ENCODE assay signal across 25 cellular contexts in genomic region chr20:1539816-1540215, GRCh38. TPM values are rescaled to one million over a fixed set of nuclear protein-coding genes. Genes with fewer than 3 reads are reported as not detected.
"Had no signal": no experiment of that assay in that cellular context is flagged by ENCODE, and none has a peak within 500 bp of the region (broad histone marks: within the 10 kb centered on the region; RNA-seq: fewer than 3 reads in every experiment).

No MANE protein-coding gene starts in this region.

- H3K9me3 ChIP-seq: pancreas, prostate gland, right lobe of liver, tibial artery, upper lobe of left lung, vagina had no signal

- H3K36me3 ChIP-seq: heart left ventricle, pancreas, prostate gland, right lobe of liver, tibial artery, upper lobe of left lung, vagina had no signal

- DNase-seq: effector memory CD8-positive, alpha-beta T cell; foreskin melanocyte; heart left ventricle; hippocampal formation; kidney glomerular epithelial cell; natural killer cell; nucleus accumbens; pancreas; retina; right lobe of liver; stimulated activated CD4-positive, alpha-beta T cell treated with anti-CD3 and anti-CD28 coated beads, Interleukin-4, amount 100 ng/mL, for 1 hour; tibial artery; upper lobe of left lung had no signal

- H3K4me3 Mint-ChIP-seq: effector memory CD8-positive, alpha-beta T cell; mesothelial cell of epicardium; natural killer cell; neural crest cell; stimulated activated memory B cell treated with anti-CD40 and anti-IgM and Interleukin-4, amounts not matched to agents 10 μg/mL and 1 μg/mL and 100 μg/mL, for 72 hours; stimulated activated naive CD8-positive, alpha-beta T cell treated with anti-CD3 and anti-CD28 coated beads, Interleukin-15, Interleukin-2, amounts not matched to agents 100 ng/mL and 50 ng/mL, for 24 hours had no signal

- H3K4me1 ChIP-seq: pancreas, prostate gland, right lobe of liver, tibial artery, upper lobe of left lung, vagina had no signal

- H3K27ac Mint-ChIP-seq: effector memory CD8-positive, alpha-beta T cell; mesothelial cell of epicardium; natural killer cell; stimulated activated memory B cell treated with anti-CD40 and anti-IgM and Interleukin-4, amounts not matched to agents 10 μg/mL and 1 μg/mL and 100 μg/mL, for 72 hours; stimulated activated naive CD8-positive, alpha-beta T cell treated with anti-CD3 and anti-CD28 coated beads, Interleukin-15, Interleukin-2, amounts not matched to agents 100 ng/mL and 50 ng/mL, for 24 hours had no signal

- H3K4me1 Mint-ChIP-seq: mesothelial cell of epicardium, natural killer cell had no signal

- H3K27me3 ChIP-seq: pancreas, right lobe of liver, tibial artery, upper lobe of left lung, vagina had no signal

- H3K9me3 Mint-ChIP-seq: natural killer cell; stimulated activated memory B cell treated with anti-CD40 and anti-IgM and Interleukin-4, amounts not matched to agents 10 μg/mL and 1 μg/mL and 100 μg/mL, for 72 hours had no signal

- H3K36me3 Mint-ChIP-seq: mesothelial cell of epicardium; natural killer cell; stimulated activated memory B cell treated with anti-CD40 and anti-IgM and Interleukin-4, amounts not matched to agents 10 μg/mL and 1 μg/mL and 100 μg/mL, for 72 hours had no signal

- H3K4me3 ChIP-seq: heart left ventricle, pancreas, prostate gland, right lobe of liver, tibial artery, upper lobe of left lung, vagina had no signal

- H3K27ac ChIP-seq: epithelial cell of prostate, heart left ventricle, pancreas, prostate gland, right lobe of liver, tibial artery, upper lobe of left lung, vagina had no signal

- ATAC-seq: effector memory CD8-positive, alpha-beta T cell; heart left ventricle; left lobe of liver; natural killer cell; pancreas; right lobe of liver; stimulated activated memory B cell treated with anti-CD40 and anti-IgM and Interleukin-4, amounts not matched to agents 10 μg/mL and 1 μg/mL and 100 μg/mL, for 72 hours had no signal

- H3K27me3 Mint-ChIP-seq: stimulated activated memory B cell treated with anti-CD40 and anti-IgM and Interleukin-4, amounts not matched to agents 10 μg/mL and 1 μg/mL and 100 μg/mL, for 72 hours; stimulated activated naive CD8-positive, alpha-beta T cell treated with anti-CD3 and anti-CD28 coated beads, Interleukin-15, Interleukin-2, amounts not matched to agents 100 ng/mL and 50 ng/mL, for 24 hours had no signal

RNA-seq across cellular contexts. Expression of gene SIRPD, which starts 17.7 kb away (rescaled TPM):
- total RNA-seq: glomerular endothelial cell, left lobe of liver, lower leg skin, mesothelial cell of epicardium, myocyte, natural killer cell, neural crest cell, pancreas, right lobe of liver, temporal lobe, vagina had no signal
- polyA plus RNA-seq: heart left ventricle, pancreas had no signal

RNA-seq across cellular contexts. Expression of gene SIRPB2, which starts 48.6 kb away (rescaled TPM):
- total RNA-seq: mesothelial cell of epicardium, myocyte, neural crest cell had no signal
